In genomic region chr7:141073173-141073640, GRCh38 we compare ENCODE assay signal across 9 cellular contexts. TPM values are rescaled to one million over a fixed set of nuclear protein-coding genes. Genes with fewer than 3 reads are reported as not detected.
DNase-seq lines count a peak whose midpoint lies in the region; ATAC-seq lines count a peak whose summit lies in the region.
"Had no signal": no experiment of that assay in that cellular context is flagged by ENCODE, and none has a peak within 500 bp of the region (broad histone marks: within the 10 kb centered on the region; RNA-seq: fewer than 3 reads in every experiment).

No MANE protein-coding gene starts in this region.

- H3K27me3 ChIP-seq in effector memory CD4-positive, alpha-beta T cell (replicated peaks; ENCODE audit: control insufficient read depth, insufficient read depth, low read length, poor library complexity, severe bottlenecking): peaks cover 26% of the 10 kb centered on the region
- H3K27me3 ChIP-seq in thymus (ENCODE audit: control insufficient read depth, insufficient read depth): peaks cover 53% of the 10 kb centered on the region

- no peaks in the 10 kb centered on the region for H3K36me3 Mint-ChIP-seq in T-cell

- no peaks in the 10 kb centered on the region for H3K9me3 Mint-ChIP-seq in T-cell

- peaks cover 31 to 60% of the 10 kb centered on the region in 2 donors for H3K27me3 Mint-ChIP-seq in T-cell

- H3K4me1 ChIP-seq in effector memory CD4-positive, alpha-beta T cell (ENCODE audit: control insufficient read depth, insufficient read depth, low read length, poor library complexity, severe bottlenecking): peaks cover 31% of the 10 kb centered on the region
- no peaks in the 10 kb centered on the region for H3K4me1 ChIP-seq in thymus (ENCODE audit: control insufficient read depth, insufficient read depth, low read length)

- peak overlapping the region; percentile 70 to 91 (median 76) for H3K4me3 Mint-ChIP-seq in T-cell

- peak; percentile 41 for DNase-seq in stimulated activated CD4-positive, alpha-beta T cell treated with anti-CD3 and anti-CD28 coated beads, Interleukin-15, amount 100 ng/mL, for 24 hours
- DNase-seq in stimulated activated CD4-positive, alpha-beta T cell treated with anti-CD3 and anti-CD28 coated beads, Interleukin-4, amount 100 ng/mL, for 24 hours: no peak
- DNase-seq in T-cell (peak in 2 of 34 experiments; percentile 10 to 12), medulla oblongata (ENCODE audit: extremely low spot score) (peak; percentile 10), globus pallidus (ENCODE audit: low spot score) (no peak)
- no peak for DNase-seq in effector memory CD4-positive, alpha-beta T cell

- POLR2A ChIA-PET in T-cell (lab: Charles Lee): no interaction called here

- WGBS in thymus: 1% methylated on average over 60 of the region's 60 CpGs

- no peaks in the 10 kb centered on the region for H3K9me3 ChIP-seq in effector memory CD4-positive, alpha-beta T cell (ENCODE audit: control insufficient read depth, low read length)
- H3K9me3 ChIP-seq in thymus (ENCODE audit: control insufficient read depth): no peaks in the 10 kb centered on the region

- CTCF ChIA-PET in T-cell (lab: Charles Lee): no interaction called here

- peak; percentile 43 to 61 (median 56) for ATAC-seq in T-cell (replicated peaks in 1 of 4)
- no peak for ATAC-seq in GM21737 (IDR thresholded peaks at IDR 0.05; ENCODE audit: unreplicated experiment)

- peak overlapping the region; percentile 43 for H3K4me3 ChIP-seq in effector memory CD4-positive, alpha-beta T cell (ENCODE audit: insufficient read depth, low read depth, low read length, poor library complexity, severe bottlenecking)
- peak overlapping the region; percentile 39 for H3K4me3 ChIP-seq in thymus (ENCODE audit: low read length)

- H3K27ac ChIP-seq in effector memory CD4-positive, alpha-beta T cell (ENCODE audit: insufficient read depth, low read length, poor library complexity, severe bottlenecking): no peak overlapping the region
- H3K27ac ChIP-seq in thymus (ENCODE audit: low read depth): no peak overlapping the region
- H3K27ac ChIP-seq: epithelial cell of prostate had no signal

- no peaks in the 10 kb centered on the region for H3K36me3 ChIP-seq in effector memory CD4-positive, alpha-beta T cell (ENCODE audit: control insufficient read depth, insufficient read depth, low read length)
- H3K36me3 ChIP-seq in thymus (ENCODE audit: control insufficient read depth, insufficient read depth): no peaks in the 10 kb centered on the region

- H3K27ac Mint-ChIP-seq in T-cell: no peak overlapping the region

- peaks cover 24 to 36% (median 26%) of the 10 kb centered on the region in 3 donors for H3K4me1 Mint-ChIP-seq in T-cell

RNA-seq across cellular contexts. Expression of gene TMEM178B, which starts 0.7 kb away (rescaled TPM):
- under 1 TPM; 0.14 to 0.86 (median 0.32) TPM for total RNA-seq in T-cell
- polyA plus RNA-seq in thymus: 0.68 TPM

RNA-seq across cellular contexts. Expression of gene MRPS33, which starts 58.5 kb away (rescaled TPM):
- 10 to 100 TPM; 24.2 to 45.5 (median 38.6) TPM for total RNA-seq in T-cell
- polyA plus RNA-seq in thymus: 89.6 TPM

Comparison
In these comparisons a context has a peak if more than half of its experiments do, and no peak if none do; other contexts are left out.
1. DNase-seq: peak in stimulated activated CD4-positive, alpha-beta T cell treated with anti-CD3 and anti-CD28 coated beads, Interleukin-15, amount 100 ng/mL, for 24 hours (single experiment) and medulla oblongata (single experiment); none in stimulated activated CD4-positive, alpha-beta T cell treated with anti-CD3 and anti-CD28 coated beads, Interleukin-4, amount 100 ng/mL, for 24 hours (single experiment), effector memory CD4-positive, alpha-beta T cell (0 of 3) and globus pallidus (single experiment).